In genomic region chr6:5181494-5182287, GRCh38 we compare ENCODE assay signal across 22 cellular contexts.
DNase-seq lines count a peak whose midpoint lies in the region; ATAC-seq and TF ChIP-seq lines count a peak whose summit lies in the region.
"Had no signal": no experiment of that assay in that cellular context is flagged by ENCODE, and none has a peak within 500 bp of the region (broad histone marks: within the 10 kb centered on the region; RNA-seq: fewer than 3 reads in every experiment).

No MANE protein-coding gene starts in this region.

- no peak overlapping the region for H3K4me3 ChIP-seq in fibroblast of the aortic adventitia (ENCODE audit: low read depth, low read length)
- H3K4me3 ChIP-seq: dorsolateral prefrontal cortex, vagina had no signal

- no peak for ATAC-seq in activated naive CD4-positive, alpha-beta T cell treated with anti-CD3 and anti-CD28 coated beads, Interleukin-2, amount 50 U/mL, for 72 hours
- ATAC-seq in GM19035 (IDR thresholded peaks at IDR 0.05; ENCODE audit: unreplicated experiment) = no peak
- ATAC-seq: Right ventricle myocardium inferior had no signal

- H3K27ac Mint-ChIP-seq in activated naive CD4-positive, alpha-beta T cell treated with anti-CD3 and anti-CD28 coated beads, Interleukin-2, amount 50 U/mL, for 72 hours = peak overlapping the region; percentile 17 to 62
- H3K27ac Mint-ChIP-seq: activated CD4-positive, alpha-beta T cell treated with anti-CD3 and anti-CD28 coated beads, Interleukin-2, amount 10 ng/mL, durations not matched to agents 24 days and 14 days; HFFc6 had no signal

- no peak for TF ChIP-seq CTCF in fibroblast of the aortic adventitia (IDR thresholded peaks at IDR 0.05; ENCODE audit: insufficient read depth, low read length)

- no peak for DNase-seq in activated naive CD4-positive, alpha-beta T cell treated with anti-CD3 and anti-CD28 coated beads, Interleukin-2, amount 50 U/mL, for 72 hours (ENCODE audit: low spot score in 2 of 2)
- no peak for DNase-seq in activated naive CD4-positive, alpha-beta T cell (lab: John Stamatoyannopoulos, UW)
- peak; percentile 47 for DNase-seq in NOMO-1 treated with DMSO at 0.1 percent for 48 hours (lab: John Stamatoyannopoulos, UW; ENCODE audit: unreplicated experiment)
- peak; percentile 8 for DNase-seq in fibroblast of the aortic adventitia (ENCODE audit: low read depth)
- DNase-seq in renal cortical epithelial cell (ENCODE audit: low read depth) = peak; percentile 46
- DNase-seq in Ammon's horn (ENCODE audit: low spot score) = no peak
- no peak for DNase-seq in T1000 (lab: John Stamatoyannopoulos, UW)
- DNase-seq: activated CD4-positive, alpha-beta T cell treated with anti-CD3 and anti-CD28 coated beads, Interleukin-2, amount 10 ng/mL, durations not matched to agents 24 days and 14 days; activated effector memory CD4-positive, alpha-beta T cell treated with Interleukin-2 at 50 U/mL for 16 hours; amygdala; C1 segment of cervical spinal cord; central memory CD4-positive, alpha-beta T cell; dorsolateral prefrontal cortex; foreskin melanocyte; HFFc6; IMR-90; NCI-H187; NCI-H446 treated with DMSO at 0.1 percent for 48 hours; T-helper 1 cell had no signal

- peaks cover 8 to 9% of the 10 kb centered on the region in 2 donors for H3K36me3 Mint-ChIP-seq in activated naive CD4-positive, alpha-beta T cell treated with anti-CD3 and anti-CD28 coated beads, Interleukin-2, amount 50 U/mL, for 72 hours

- no peaks in the 10 kb centered on the region for H3K9me3 Mint-ChIP-seq in activated naive CD4-positive, alpha-beta T cell treated with anti-CD3 and anti-CD28 coated beads, Interleukin-2, amount 50 U/mL, for 72 hours
- H3K9me3 Mint-ChIP-seq: activated CD4-positive, alpha-beta T cell treated with anti-CD3 and anti-CD28 coated beads, Interleukin-2, amount 10 ng/mL, durations not matched to agents 24 days and 14 days; HFFc6 had no signal

Comparison
In these comparisons a context has a peak if more than half of its experiments do, and no peak if none do; other contexts are left out.
1. DNase-seq: peak in NOMO-1 treated with DMSO at 0.1 percent for 48 hours (single experiment), fibroblast of the aortic adventitia (single experiment) and renal cortical epithelial cell (single experiment); none in activated naive CD4-positive, alpha-beta T cell treated with anti-CD3 and anti-CD28 coated beads, Interleukin-2, amount 50 U/mL, for 72 hours (0 of 2), activated naive CD4-positive, alpha-beta T cell (0 of 4), Ammon's horn (single experiment) and T1000 (single experiment).